Comparison of ENCODE assay signal across 1 cellular context in genomic region chr13:50801087-50801931, GRCh38.
TF ChIP-seq lines count a peak whose summit lies in the region.

No MANE protein-coding gene starts in this region.

TF ChIP-seq in HEK293, 187 proteins besides CTCF, POLR2A, EP300 and RAD21 (continued from another document):
- 0 out of 2 replicates have a peak, but pooled peaks have one; percentile 18 for TF ChIP-seq ZEB2 (tag by site-specific recombination; IDR thresholded peaks at IDR 0.05)
- TF ChIP-seq ZBTB8A (tag by site-specific recombination; IDR thresholded peaks at IDR 0.05) = peak; percentile 26; the same call in 1 of the 2 replicates
- no peak for TF ChIP-seq ZNF221 (tag by site-specific recombination; IDR thresholded peaks at IDR 0.05; ENCODE audit: borderline replicate concordance)
- peak; percentile 87 for TF ChIP-seq PRDM10 (tag by site-specific recombination; IDR thresholded peaks at IDR 0.05)
